20 cellular contexts compared by ENCODE assay signal in genomic region chr2:74813201-74813600, GRCh38.
"Had no signal": no experiment of that assay in that cellular context is flagged by ENCODE, and none has a peak within 500 bp of the region (broad histone marks: within the 10 kb centered on the region; RNA-seq: fewer than 3 reads in every experiment).

No MANE protein-coding gene starts in this region.

- H3K9me3 ChIP-seq: SJCRH30 had no signal

- H3K27ac ChIP-seq: KMS-11, RWPE1, SJCRH30 had no signal

- H3K36me3 ChIP-seq: SJCRH30 had no signal

- H3K4me2 ChIP-seq: KMS-11 had no signal

- ATAC-seq: SK-N-SH treated with all-trans-retinoic acid at 6 μM for 48 hours had no signal

- H3K9ac ChIP-seq: KMS-11 had no signal

- DNase-seq: IMR-90, Kasumi-1, MM.1S, NCI-H1092 treated with DMSO at 0.1 percent for 48 hours, NCI-H1436, NCI-H187, NCI-H2029, NCI-H2081 treated with DMSO at 0.1 percent for 48 hours, NCI-H2171, NCI-H226, NCI-H446, NCI-H510A, NCI-H524 treated with DMSO at 0.1 percent for 48 hours, NCI-H69, NCI-H774, SHP77 treated with DMSO at 0.1 percent for 48 hours, SJCRH30 had no signal

- H3K4me3 ChIP-seq: SJCRH30 had no signal

- H3K4me1 ChIP-seq: SJCRH30 had no signal
